Comparison of ENCODE assay signal across 10 cellular contexts in the genomic region with DNA sequence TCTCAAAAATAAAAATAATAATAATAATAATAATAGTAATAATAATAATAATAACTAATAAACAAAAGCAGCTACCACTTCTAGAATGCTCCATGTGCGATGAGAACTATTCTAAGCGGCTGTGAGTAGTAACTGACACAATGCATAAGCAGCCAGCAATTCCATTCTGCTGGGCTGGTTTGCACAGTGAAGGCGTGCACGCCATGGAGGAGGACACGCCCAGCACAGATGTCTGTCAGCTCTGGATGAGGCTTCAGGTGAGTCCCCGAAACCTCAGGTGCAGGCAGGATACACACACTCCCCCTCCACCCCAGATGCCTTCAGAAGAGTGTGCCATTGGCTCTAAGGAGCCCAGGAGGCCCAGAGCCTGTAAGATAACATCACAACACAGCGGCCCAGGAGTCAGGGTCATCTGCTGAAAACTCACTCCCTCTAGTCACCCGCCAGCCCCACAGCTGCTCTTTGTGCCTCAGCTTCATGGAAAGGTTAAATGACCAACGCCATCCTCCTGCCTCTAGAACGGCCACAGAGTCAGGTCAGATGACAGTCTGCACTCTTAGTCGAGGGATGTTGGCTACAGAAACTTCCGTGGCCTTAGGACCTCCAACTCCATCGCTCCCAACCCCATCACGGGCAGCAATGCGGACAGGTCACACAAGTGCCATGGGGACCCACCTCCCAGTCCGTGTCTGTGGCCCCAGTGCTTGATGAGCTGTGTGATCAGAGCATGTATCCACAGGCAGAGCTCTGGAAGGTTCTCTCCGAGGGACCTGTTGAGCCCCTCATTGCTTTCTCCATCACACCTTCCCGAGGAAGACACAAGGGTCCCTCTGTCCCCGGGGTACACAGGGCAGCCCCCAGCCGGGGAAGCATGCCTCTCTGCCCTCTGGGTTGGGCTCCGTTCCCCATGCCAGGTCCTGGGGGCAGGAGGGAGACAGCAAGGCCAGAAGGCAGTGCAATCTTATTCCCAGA.
DNase-seq lines count a peak whose midpoint lies in the region; ATAC-seq and TF ChIP-seq lines count a peak whose summit lies in the region.
"Had no signal": no experiment of that assay in that cellular context is flagged by ENCODE, and none has a peak within 500 bp of the region (broad histone marks: within the 10 kb centered on the region; RNA-seq: fewer than 3 reads in every experiment).

No MANE protein-coding gene starts in this region.

- H3K4me3 Mint-ChIP-seq in dendritic cell treated with granulocyte-macrophage colony-stimulating factor and Interleukin-4, amounts not matched to agents 40 ng/mL and 50 ng/mL, for 4 days: peak overlapping the region; percentile 57
- no peak overlapping the region for H3K4me3 Mint-ChIP-seq in mesothelial cell of epicardium

- CTCF ChIA-PET in RWPE1 (lab: Yijun Ruan, JAX): interaction anchor here (0.6 to 1.0 kb wide), 4 partner anchors 8 to 68 kb away, joined by 3 read pairs; no protein-coding TSS in a partner anchor

- ATAC-seq in GM19023 (IDR thresholded peaks at IDR 0.05; ENCODE audit: unreplicated experiment) (no peak), GM21381 (IDR thresholded peaks at IDR 0.05; ENCODE audit: unreplicated experiment) (no peak), GM18909 (IDR thresholded peaks at IDR 0.05; ENCODE audit: poor library complexity, unreplicated experiment) (no peak)

- H3K27ac ChIP-seq in RWPE1: peak overlapping the region; percentile 52
- peak overlapping the region; percentile 83 for H3K27ac ChIP-seq in substantia nigra (ENCODE audit: low read depth, low read length, poor library complexity, severe bottlenecking)

- no peaks in the 10 kb centered on the region for H3K9me3 Mint-ChIP-seq in dendritic cell treated with granulocyte-macrophage colony-stimulating factor and Interleukin-4, amounts not matched to agents 40 ng/mL and 50 ng/mL, for 4 days
- no peaks in the 10 kb centered on the region for H3K9me3 Mint-ChIP-seq in mesothelial cell of epicardium

- intact Hi-C loops in dendritic cell treated with granulocyte-macrophage colony-stimulating factor and Interleukin-4, amounts not matched to agents 40 ng/mL and 50 ng/mL, for 4 days (cut with micrococcal nuclease): no loop called here

- peaks cover 66% of the 10 kb centered on the region for H3K4me1 Mint-ChIP-seq in dendritic cell treated with granulocyte-macrophage colony-stimulating factor and Interleukin-4, amounts not matched to agents 40 ng/mL and 50 ng/mL, for 4 days (ENCODE audit: low read depth)
- peaks cover 64% of the 10 kb centered on the region for H3K4me1 Mint-ChIP-seq in mesothelial cell of epicardium

- peaks cover 70% of the 10 kb centered on the region for H3K36me3 Mint-ChIP-seq in dendritic cell treated with granulocyte-macrophage colony-stimulating factor and Interleukin-4, amounts not matched to agents 40 ng/mL and 50 ng/mL, for 4 days (ENCODE audit: low read depth)
- H3K36me3 Mint-ChIP-seq in mesothelial cell of epicardium: peaks cover 27% of the 10 kb centered on the region

- TF ChIP-seq CTCF in RWPE1 (conservative IDR thresholded peaks at IDR 0.05; ENCODE audit: low read depth): no peak
- no peak for TF ChIP-seq CTCF in mesothelial cell of epicardium (IDR thresholded peaks at IDR 0.05; ENCODE audit: unreplicated experiment)

- H3K27ac Mint-ChIP-seq in dendritic cell treated with granulocyte-macrophage colony-stimulating factor and Interleukin-4, amounts not matched to agents 40 ng/mL and 50 ng/mL, for 4 days: peak overlapping the region; percentile 87
- peak overlapping the region; percentile 99 for H3K27ac Mint-ChIP-seq in mesothelial cell of epicardium

- POLR2A ChIA-PET in RWPE1 (lab: Yijun Ruan, JAX; ENCODE audit: low non-redundant PET): interaction anchor here (0.7 kb wide), 1 partner anchor 632 kb away, joined by 3 read pairs; no protein-coding TSS in a partner anchor

- DNase-seq in RWPE1 (ENCODE audit: low spot score) (no peak), mesothelial cell of epicardium (ENCODE audit: low spot score in 2 of 2, unreplicated experiment in 2 of 2) (no peak), substantia nigra (lab: John Stamatoyannopoulos, UW) (no peak)
- DNase-seq in stimulated activated CD4-positive, alpha-beta T cell treated with anti-CD3 and anti-CD28 coated beads, Interleukin-2, amount 100 ng/mL, for 48 hours: no peak
- DNase-seq: cerebellar nuclear complex, SW 1271 had no signal

- H3K27me3 Mint-ChIP-seq in dendritic cell treated with granulocyte-macrophage colony-stimulating factor and Interleukin-4, amounts not matched to agents 40 ng/mL and 50 ng/mL, for 4 days: no peaks in the 10 kb centered on the region
- no peaks in the 10 kb centered on the region for H3K27me3 Mint-ChIP-seq in mesothelial cell of epicardium (ENCODE audit: low read depth)
